8 cellular contexts compared by ENCODE assay signal in the genomic region with DNA sequence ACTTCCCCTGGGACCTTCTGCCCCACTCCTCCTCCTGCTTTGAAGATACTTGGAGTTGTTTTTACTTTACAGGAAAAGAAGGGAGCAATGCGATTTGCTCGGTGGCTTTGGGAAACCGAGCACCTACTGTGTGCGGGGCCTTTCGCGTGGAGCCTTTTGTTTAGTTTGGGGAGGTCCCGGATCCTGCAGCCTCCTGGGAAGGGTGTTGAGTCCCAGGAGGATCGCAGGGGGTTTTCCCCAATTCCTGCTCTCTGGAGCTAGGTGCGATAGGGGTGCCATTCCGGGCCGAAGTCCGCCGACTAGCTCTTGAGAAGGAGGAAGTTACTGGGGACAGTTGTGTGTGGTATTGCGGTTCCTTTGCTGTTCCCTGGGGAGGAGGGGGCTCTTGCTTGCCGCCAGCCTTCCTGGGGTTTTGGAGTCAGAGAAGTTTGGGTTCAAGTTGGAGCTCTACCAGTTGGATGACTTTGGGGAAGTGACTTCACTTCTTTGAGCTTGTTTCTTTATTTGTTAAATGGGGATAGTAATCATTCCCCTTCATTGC. TPM values are rescaled to one million over a fixed set of nuclear protein-coding genes. Genes with fewer than 3 reads are reported as not detected.
DNase-seq lines count a peak whose midpoint lies in the region; ATAC-seq and TF ChIP-seq lines count a peak whose summit lies in the region.

No MANE protein-coding gene starts in this region.

- H4K20me1 ChIP-seq in IMR-90 (ENCODE audit: insufficient read depth, low read length): no peaks in the 10 kb centered on the region

- H3K36me3 ChIP-seq in IMR-90 (ENCODE audit: control insufficient read depth, insufficient read depth, low read length) (no peaks in the 10 kb centered on the region), iPS-15b (ENCODE audit: control insufficient read depth, insufficient read depth, low read length) (no peaks in the 10 kb centered on the region)

- no peaks in the 10 kb centered on the region for H3K9me3 Mint-ChIP-seq in activated naive CD4-positive, alpha-beta T cell treated with anti-CD3 and anti-CD28 coated beads, Interleukin-2, amount 10 ng/mL, durations not matched to agents 7 days and 5 days
- H3K9me3 Mint-ChIP-seq in activated CD4-positive, alpha-beta memory T cell treated with anti-CD3 and anti-CD28 coated beads, Interleukin-2, amount 10 ng/mL, durations not matched to agents 7 days and 5 days: no peaks in the 10 kb centered on the region

- H3K9me1 ChIP-seq in IMR-90 (ENCODE audit: insufficient read depth, low read length): no peaks in the 10 kb centered on the region

- H3K4me3 Mint-ChIP-seq in activated naive CD4-positive, alpha-beta T cell treated with anti-CD3 and anti-CD28 coated beads, Interleukin-2, amount 10 ng/mL, durations not matched to agents 7 days and 5 days: peak overlapping the region; percentile 93
- peak overlapping the region; percentile 92 for H3K4me3 Mint-ChIP-seq in activated CD4-positive, alpha-beta memory T cell treated with anti-CD3 and anti-CD28 coated beads, Interleukin-2, amount 10 ng/mL, durations not matched to agents 7 days and 5 days

- no peaks in the 10 kb centered on the region for H3K27me3 Mint-ChIP-seq in activated naive CD4-positive, alpha-beta T cell treated with anti-CD3 and anti-CD28 coated beads, Interleukin-2, amount 10 ng/mL, durations not matched to agents 7 days and 5 days
- H3K27me3 Mint-ChIP-seq in activated CD4-positive, alpha-beta memory T cell treated with anti-CD3 and anti-CD28 coated beads, Interleukin-2, amount 10 ng/mL, durations not matched to agents 7 days and 5 days: no peaks in the 10 kb centered on the region

- peak; percentile 28 for DNase-seq in activated naive CD4-positive, alpha-beta T cell treated with anti-CD3 and anti-CD28 coated beads, Interleukin-2, amount 10 ng/mL, durations not matched to agents 7 days and 5 days
- no peak for DNase-seq in activated naive CD4-positive, alpha-beta T cell treated with anti-CD3 and anti-CD28 coated beads, Interleukin-2, amount 50 U/mL, for 16 hours
- DNase-seq in IMR-90 (no peak), COLO829 (ENCODE audit: low spot score) (no peak), NCI-H2107 (lab: John Stamatoyannopoulos, UW) (no peak)
- peak; percentile 23 for DNase-seq in activated CD4-positive, alpha-beta memory T cell treated with anti-CD3 and anti-CD28 coated beads, Interleukin-2, amount 10 ng/mL, durations not matched to agents 7 days and 5 days
- DNase-seq in stimulated activated CD8-positive, alpha-beta memory T cell treated with anti-CD3 and anti-CD28 coated beads, Interleukin-4, amount 100 ng/mL, for 48 hours: peak; percentile 34

- no peak overlapping the region for H2BK120ac ChIP-seq in IMR-90 (ENCODE audit: low read depth, low read length)

- peak overlapping the region; percentile 48 for H3K23ac ChIP-seq in IMR-90 (ENCODE audit: low read depth, low read length)

- in situ Hi-C loops in IMR-90 (cut with MboI; ENCODE audit: low sequenced_read_pairs): no loop called here

- H2BK20ac ChIP-seq in IMR-90 (ENCODE audit: low read depth, low read length): no peak overlapping the region

- peak overlapping the region; percentile 98 for H3K4me2 ChIP-seq in IMR-90 (ENCODE audit: low read depth, low read length)

- BruUV-seq in IMR-90 (replicated peaks; lab: Mats Ljungman, UMichigan): no TSS peak

- TF ChIP-seq POLR2A in IMR-90 (IDR thresholded peaks at IDR 0.05; ENCODE audit: low read depth, low read length): no peak

- H3K9ac ChIP-seq in IMR-90 (ENCODE audit: low read depth, low read length): peak overlapping the region; percentile 27; the same call in 1 of the 2 replicates
- H3K9ac ChIP-seq in iPS-15b (ENCODE audit: low read depth, low read length): peak overlapping the region; percentile 38

- H3K14ac ChIP-seq in IMR-90 (replicated peaks; ENCODE audit: low read depth, low read length): 0 out of 2 replicates have a peak overlapping the region, but pooled peaks have one; percentile 28

- 0% methylated on average over 1 of the region's 15 CpGs; no CpG with 5 or more reads in 1 of the 2 experiments for WGBS in IMR-90 (ENCODE audit: extremely low coverage in 2 of 2, insufficient read length in 1 of 2), 2 experiments

- peak overlapping the region; percentile 92 for H2AFZ ChIP-seq in IMR-90 (replicated peaks; ENCODE audit: low read length, poor library complexity)

- H3K9me3 ChIP-seq in IMR-90 (ENCODE audit: control insufficient read depth, insufficient read depth, low read length) (no peaks in the 10 kb centered on the region), iPS-15b (ENCODE audit: control insufficient read depth, insufficient read depth, low read length) (no peaks in the 10 kb centered on the region)

- intact Hi-C loops in IMR-90 (cut with micrococcal nuclease): loop anchor here (5.0 to 10.0 kb wide), 2 partner anchors 73 to 190 kb away; partner anchors contain the start of genes AACS and TMEM132B

- TF ChIP-seq RAD21 in IMR-90 (IDR thresholded peaks at IDR 0.05; ENCODE audit: low read length): no peak

- H3K4me3 ChIP-seq in IMR-90 (ENCODE audit: insufficient read depth, low read depth, low read length): peak overlapping the region; percentile 77
- H3K4me3 ChIP-seq in iPS-15b (ENCODE audit: low read depth, low read length): peak overlapping the region; percentile 88

- H3K56ac ChIP-seq in IMR-90 (ENCODE audit: extremely low read depth, insufficient read depth, low read length): no peak overlapping the region

- peaks cover 9% of the 10 kb centered on the region for H3K4me1 ChIP-seq in IMR-90 (ENCODE audit: control insufficient read depth, insufficient read depth, low read length)
- no peaks in the 10 kb centered on the region for H3K4me1 ChIP-seq in iPS-15b (ENCODE audit: control insufficient read depth, insufficient read depth, low read length)

- no peak overlapping the region; the same call in 1 of the 2 replicates for H3K27ac ChIP-seq in IMR-90 (ENCODE audit: insufficient read depth, low read length)

- H2AK9ac ChIP-seq in IMR-90 (replicated peaks; ENCODE audit: low read depth, low read length, poor library complexity): peak overlapping the region; percentile 79

- no peak overlapping the region for H3K4ac ChIP-seq in IMR-90 (ENCODE audit: low read depth, low read length)

- POLR2A ChIA-PET in IMR-90 (lab: Charles Lee; ENCODE audit: unreplicated experiment): no interaction called here
- POLR2A ChIA-PET in activated CD4-positive, alpha-beta memory T cell treated with anti-CD3 and anti-CD28 coated beads, Interleukin-2, amount 10 ng/mL, durations not matched to agents 7 days and 5 days (lab: Charles Lee): interaction anchor here (0.9 to 3.0 kb wide), 8 partner anchors 15 to 80 kb away, joined by 3 to 28 read pairs (median 4); partner anchors contain the start of gene UBC

- H2BK15ac ChIP-seq in IMR-90 (ENCODE audit: low read depth, low read length): no peak overlapping the region

- peaks cover 35% of the 10 kb centered on the region for H3K4me1 Mint-ChIP-seq in activated naive CD4-positive, alpha-beta T cell treated with anti-CD3 and anti-CD28 coated beads, Interleukin-2, amount 10 ng/mL, durations not matched to agents 7 days and 5 days
- peaks cover 31% of the 10 kb centered on the region for H3K4me1 Mint-ChIP-seq in activated CD4-positive, alpha-beta memory T cell treated with anti-CD3 and anti-CD28 coated beads, Interleukin-2, amount 10 ng/mL, durations not matched to agents 7 days and 5 days

- H4K5ac ChIP-seq in IMR-90 (ENCODE audit: low read depth, low read length): no peak overlapping the region

- TF ChIP-seq CTCF in IMR-90 (conservative IDR thresholded peaks at IDR 0.05; ENCODE audit: low read depth, low read length): no peak

- dilution Hi-C loops in IMR-90 (cut with HindIII; ENCODE audit: low sequenced_read_pairs, unreplicated experiment): no loop called here

- H2AK5ac ChIP-seq in IMR-90 (ENCODE audit: low read depth, low read length): no peak overlapping the region

- no peaks in the 10 kb centered on the region for H3K27me3 ChIP-seq in IMR-90 (ENCODE audit: control insufficient read depth, insufficient read depth, low read length)
- H3K27me3 ChIP-seq in iPS-15b (ENCODE audit: control insufficient read depth, insufficient read depth, low read length): no peaks in the 10 kb centered on the region

- ATAC-seq in IMR-90 (ENCODE audit: low read depth): no peak

- no peak overlapping the region for H4K91ac ChIP-seq in IMR-90 (ENCODE audit: insufficient read depth, low read depth, low read length)

- no peak overlapping the region for H3K18ac ChIP-seq in IMR-90 (ENCODE audit: low read depth, low read length)

- H2BK5ac ChIP-seq in IMR-90 (ENCODE audit: low read depth, low read length, poor library complexity, severe bottlenecking): no peak overlapping the region

- CTCF ChIA-PET in activated naive CD4-positive, alpha-beta T cell treated with anti-CD3 and anti-CD28 coated beads, Interleukin-2, amount 10 ng/mL, durations not matched to agents 7 days and 5 days (lab: Charles Lee): interaction anchor here (0.7 to 2.3 kb wide), 2 partner anchors 9 to 54 kb away, joined by 3 to 9 read pairs; no protein-coding TSS in a partner anchor
- CTCF ChIA-PET in IMR-90 (lab: Yijun Ruan, JAX): no interaction called here
- CTCF ChIA-PET in activated CD4-positive, alpha-beta memory T cell treated with anti-CD3 and anti-CD28 coated beads, Interleukin-2, amount 10 ng/mL, durations not matched to agents 7 days and 5 days (lab: Charles Lee): interaction anchor here (1.2 to 2.6 kb wide), 3 partner anchors 54 to 88 kb away, joined by 3 to 20 read pairs (median 7); no protein-coding TSS in a partner anchor

- peak overlapping the region; percentile 93 for H3K27ac Mint-ChIP-seq in activated naive CD4-positive, alpha-beta T cell treated with anti-CD3 and anti-CD28 coated beads, Interleukin-2, amount 10 ng/mL, durations not matched to agents 7 days and 5 days
- H3K27ac Mint-ChIP-seq in activated CD4-positive, alpha-beta memory T cell treated with anti-CD3 and anti-CD28 coated beads, Interleukin-2, amount 10 ng/mL, durations not matched to agents 7 days and 5 days: peak overlapping the region; percentile 83

- H3K36me3 Mint-ChIP-seq in activated naive CD4-positive, alpha-beta T cell treated with anti-CD3 and anti-CD28 coated beads, Interleukin-2, amount 10 ng/mL, durations not matched to agents 7 days and 5 days: peaks cover 5% of the 10 kb centered on the region
- H3K36me3 Mint-ChIP-seq in activated CD4-positive, alpha-beta memory T cell treated with anti-CD3 and anti-CD28 coated beads, Interleukin-2, amount 10 ng/mL, durations not matched to agents 7 days and 5 days (ENCODE audit: low read depth): peaks cover 12% of the 10 kb centered on the region

- H3K79me1 ChIP-seq in IMR-90 (ENCODE audit: low read depth in 1 of 2, low read length in 2 of 2): peaks cover 8 to 17% of the 10 kb centered on the region in 2 experiments; a peak in 3 of 4 replicates

- H4K8ac ChIP-seq in IMR-90 (ENCODE audit: low read depth in 2 of 2, low read length in 2 of 2): no peak overlapping the region

RNA-seq across cellular contexts. Expression of gene BRI3BP, which starts 1.1 kb away (rescaled TPM):
- 2.5 and 4.2 TPM in 2 replicates for total RNA-seq in IMR-90 (2012; rRNA removed)
- polyA plus RNA-seq in IMR-90 (2012; rRNA removed): 2.5 and 2.8 TPM in 2 replicates
- 1.6 and 2.2 TPM in 2 replicates for polyA plus RNA-seq in IMR-90 (2012; cell fraction: cytosol; rRNA removed)
- 0.62 and 0.73 TPM in 2 replicates for polyA plus RNA-seq in IMR-90 (2012; cell fraction: nucleus; rRNA removed; ENCODE audit: low replicate concordance)
- 10 to 100 TPM; 22.5 to 22.7 TPM for total RNA-seq in activated CD4-positive, alpha-beta memory T cell treated with anti-CD3 and anti-CD28 coated beads, Interleukin-2, amount 10 ng/mL, durations not matched to agents 7 days and 5 days

RNA-seq across cellular contexts. Expression of gene DHX37, which starts 5.6 kb away (rescaled TPM):
- 9.1 and 10.8 TPM in 2 replicates for total RNA-seq in IMR-90 (2012; rRNA removed)
- 12.7 and 14.2 TPM in 2 replicates for polyA plus RNA-seq in IMR-90 (2012; rRNA removed)
- polyA plus RNA-seq in IMR-90 (2012; cell fraction: cytosol; rRNA removed): 11.3 and 11.8 TPM in 2 replicates
- 24.7 and 49.4 TPM in 2 replicates for polyA plus RNA-seq in IMR-90 (2012; cell fraction: nucleus; rRNA removed; ENCODE audit: low replicate concordance)
- total RNA-seq in activated CD4-positive, alpha-beta memory T cell treated with anti-CD3 and anti-CD28 coated beads, Interleukin-2, amount 10 ng/mL, durations not matched to agents 7 days and 5 days: 10 to 100 TPM; 19.4 to 22.4 TPM

Comparison
In these comparisons a context has a peak if more than half of its experiments do, and no peak if none do; other contexts are left out.
1. DNase-seq: peak in activated naive CD4-positive, alpha-beta T cell treated with anti-CD3 and anti-CD28 coated beads, Interleukin-2, amount 10 ng/mL, durations not matched to agents 7 days and 5 days (single experiment), activated CD4-positive, alpha-beta memory T cell treated with anti-CD3 and anti-CD28 coated beads, Interleukin-2, amount 10 ng/mL, durations not matched to agents 7 days and 5 days (single experiment) and stimulated activated CD8-positive, alpha-beta memory T cell treated with anti-CD3 and anti-CD28 coated beads, Interleukin-4, amount 100 ng/mL, for 48 hours (single experiment); none in activated naive CD4-positive, alpha-beta T cell treated with anti-CD3 and anti-CD28 coated beads, Interleukin-2, amount 50 U/mL, for 16 hours (single experiment), IMR-90 (single experiment), COLO829 (single experiment) and NCI-H2107 (single experiment).